In genomic region chr19:38392707-38393308, GRCh38 we compare ENCODE assay signal across 15 cellular contexts. TPM values are rescaled to one million over a fixed set of nuclear protein-coding genes. Genes with fewer than 3 reads are reported as not detected.
DNase-seq lines count a peak whose midpoint lies in the region; ATAC-seq and TF ChIP-seq lines count a peak whose summit lies in the region.
"Had no signal": no experiment of that assay in that cellular context is flagged by ENCODE, and none has a peak within 500 bp of the region (broad histone marks: within the 10 kb centered on the region; RNA-seq: fewer than 3 reads in every experiment).

No MANE protein-coding gene starts in this region.

- BruUV-seq in HCT116 (replicated peaks; lab: Mats Ljungman, UMichigan), result no TSS peak

- no peaks in the 10 kb centered on the region for H4K20me1 ChIP-seq in HCT116 (ENCODE audit: insufficient read depth)

- H3K27me3 Mint-ChIP-seq in T-helper 17 cell, result no peaks in the 10 kb centered on the region
- no peaks in the 10 kb centered on the region for H3K27me3 Mint-ChIP-seq in effector memory CD8-positive, alpha-beta T cell

- CTCF ChIA-PET in HCT116 (lab: Charles Lee), result interaction anchor here (4.0 kb wide), 1 partner anchor 10 kb away, joined by 18 read pairs; the partner anchor contains the start of gene FAM98C

- TF ChIP-seq CTCF in HCT116 (IDR thresholded peaks at IDR 0.05 in 2 of 3, conservative IDR thresholded peaks at IDR 0.05 in 1 of 3; ENCODE audit: borderline replicate concordance in 1 of 3, insufficient read depth in 1 of 3, low read depth in 2 of 3, low read length in 2 of 3) (no peak), spleen (IDR thresholded peaks at IDR 0.05 in 8 of 11, conservative IDR thresholded peaks at IDR 0.05 in 3 of 11) (no peak)

- H3K9ac ChIP-seq in HCT116 (ENCODE audit: low read length), result no peak overlapping the region; the same call in 1 of the 2 replicates
- H3K9ac ChIP-seq: parathyroid adenoma had no signal

- H3K4me2 ChIP-seq in HCT116 (ENCODE audit: low read length), result peak overlapping the region; percentile 60

- H3K79me2 ChIP-seq in HCT116 (ENCODE audit: insufficient read depth, low read length), result no peaks in the 10 kb centered on the region
- H3K79me2 ChIP-seq: parathyroid adenoma had no signal

- DNase-seq in AG08396 (ENCODE audit: low spot score) (peak; percentile 72), HCT116 (ENCODE audit: low read depth, low spot score) (no peak), T-helper 17 cell (no peak), GOT3 (lab: John Stamatoyannopoulos, UW) (no peak), spleen (no peak)
- no peak for DNase-seq in effector memory CD8-positive, alpha-beta T cell
- DNase-seq: activated T-cell treated with anti-CD3 and anti-CD28 coated beads for 4 hours; amniotic stem cell; BE2C; glutamatergic neuron; stimulated activated naive B cell treated with anti-CD40 and anti-IgM and Interleukin-4, amounts not matched to agents 10 μg/mL and 1 μg/mL and 100 μg/mL, for 72 hours had no signal

- no peak for ATAC-seq in HCT116
- no peak for ATAC-seq in T-helper 17 cell
- no peak for ATAC-seq in effector memory CD8-positive, alpha-beta T cell (replicated peaks)
- no peak for ATAC-seq in HG02885 (IDR thresholded peaks at IDR 0.05; ENCODE audit: poor library complexity, unreplicated experiment)
- ATAC-seq: stimulated activated naive B cell treated with anti-CD40 and anti-IgM and Interleukin-4, amounts not matched to agents 10 μg/mL and 1 μg/mL and 100 μg/mL, for 72 hours had no signal

- intact Hi-C loops in HCT116 (cut with micrococcal nuclease) (no loop called here), spleen (cut with DNase I; ENCODE audit: low total_unique reads) (no loop called here)

- H3K4me1 Mint-ChIP-seq in T-helper 17 cell, result peaks cover 36% of the 10 kb centered on the region
- H3K4me1 Mint-ChIP-seq in effector memory CD8-positive, alpha-beta T cell (ENCODE audit: low read depth in 2 of 2), result peaks cover 12 to 21% of the 10 kb centered on the region in 2 donors

- WGBS in spleen, 5 donors, result 65 to 77% (median 69%) methylated on average over 6 of the region's 6 CpGs

- no peaks in the 10 kb centered on the region; a peak in 1 of 4 replicates for H3K36me3 ChIP-seq in HCT116 (ENCODE audit: control insufficient read depth in 1 of 2, insufficient read depth in 2 of 2, low read length in 2 of 2)
- no peaks in the 10 kb centered on the region for H3K36me3 ChIP-seq in spleen
- H3K36me3 ChIP-seq: BE2C had no signal

- H3K4me3 Mint-ChIP-seq in T-helper 17 cell, result no peak overlapping the region
- no peak overlapping the region for H3K4me3 Mint-ChIP-seq in effector memory CD8-positive, alpha-beta T cell
- H3K4me3 Mint-ChIP-seq: stimulated activated naive B cell treated with anti-CD40 and anti-IgM and Interleukin-4, amounts not matched to agents 10 μg/mL and 1 μg/mL and 100 μg/mL, for 72 hours had no signal

- no peaks in the 10 kb centered on the region for H3K9me2 ChIP-seq in HCT116 (ENCODE audit: insufficient read depth)

- peaks cover 8 to 40% of the 10 kb centered on the region in 2 experiments for H3K4me1 ChIP-seq in HCT116 (ENCODE audit: control insufficient read depth in 1 of 2, insufficient read depth in 2 of 2, low read length in 2 of 2)
- H3K4me1 ChIP-seq in spleen, result peaks cover 11 to 42% (median 35%) of the 10 kb centered on the region in 6 donors
- H3K4me1 ChIP-seq: BE2C, parathyroid adenoma had no signal

- POLR2A ChIA-PET in HCT116 (lab: Charles Lee), result interaction anchor here (0.7 kb wide), 1 partner anchor 61 kb away, joined by 5 read pairs; no protein-coding TSS in a partner anchor

- H3K9me3 ChIP-seq in HCT116 (ENCODE audit: control insufficient read depth in 1 of 2, insufficient read depth in 1 of 2, low read depth in 1 of 2, low read length in 2 of 2) (no peaks in the 10 kb centered on the region), T-helper 17 cell (ENCODE audit: control insufficient read depth, low read length, poor library complexity, severe bottlenecking) (no peaks in the 10 kb centered on the region), iPS-18c (ENCODE audit: control insufficient read depth, insufficient read depth, low read length) (no peaks in the 10 kb centered on the region), spleen (no peaks in the 10 kb centered on the region)
- H3K9me3 ChIP-seq: BE2C had no signal

- H3K27ac ChIP-seq in HCT116 (ENCODE audit: low read depth, low read length), result no peak overlapping the region
- no peak overlapping the region for H3K27ac ChIP-seq in spleen
- H3K27ac ChIP-seq: parathyroid adenoma had no signal

- H3K27ac Mint-ChIP-seq in T-helper 17 cell, result peak overlapping the region; percentile 72
- H3K27ac Mint-ChIP-seq in effector memory CD8-positive, alpha-beta T cell, result no peak overlapping the region
- H3K27ac Mint-ChIP-seq: stimulated activated naive B cell treated with anti-CD40 and anti-IgM and Interleukin-4, amounts not matched to agents 10 μg/mL and 1 μg/mL and 100 μg/mL, for 72 hours had no signal

- RAD21 ChIA-PET in HCT116 (lab: Charles Lee; ENCODE audit: low non-redundant PET in 1 of 2, low total read pairs in 2 of 2, uncharacterized antibody in 2 of 2, unreplicated experiment in 2 of 2), result no interaction called here

- TF ChIP-seq POLR2A in HCT116 (IDR thresholded peaks at IDR 0.05; ENCODE audit: borderline replicate concordance, extremely low read depth, insufficient read depth, insufficient read length) (no peak), spleen (IDR thresholded peaks at IDR 0.05) (no peak)

- H3K4me3 ChIP-seq in HCT116 (replicated peaks in 1 of 2; ENCODE audit: low read depth in 1 of 2, low read length in 2 of 2), result no peak overlapping the region
- H3K4me3 ChIP-seq in iPS-18c (ENCODE audit: insufficient read depth, low read depth, low read length), result peak overlapping the region; percentile 3; the same call in 1 of the 2 replicates
- no peak overlapping the region for H3K4me3 ChIP-seq in spleen

- no peak for TF ChIP-seq RAD21 in HCT116 (IDR thresholded peaks at IDR 0.05; ENCODE audit: low read depth)

- H3K36me3 Mint-ChIP-seq in T-helper 17 cell (ENCODE audit: low read depth), result no peaks in the 10 kb centered on the region
- H3K36me3 Mint-ChIP-seq in effector memory CD8-positive, alpha-beta T cell (ENCODE audit: insufficient read depth), result peaks cover 4% of the 10 kb centered on the region
- H3K36me3 Mint-ChIP-seq: stimulated activated naive B cell treated with anti-CD40 and anti-IgM and Interleukin-4, amounts not matched to agents 10 μg/mL and 1 μg/mL and 100 μg/mL, for 72 hours had no signal

- no peak overlapping the region for H2AFZ ChIP-seq in HCT116 (ENCODE audit: low read depth, low read length, poor library complexity, severe bottlenecking)
- H2AFZ ChIP-seq: parathyroid adenoma had no signal

- H3K9me3 Mint-ChIP-seq in effector memory CD8-positive, alpha-beta T cell, result no peaks in the 10 kb centered on the region
- H3K9me3 Mint-ChIP-seq: stimulated activated naive B cell treated with anti-CD40 and anti-IgM and Interleukin-4, amounts not matched to agents 10 μg/mL and 1 μg/mL and 100 μg/mL, for 72 hours had no signal

- H3K27me3 ChIP-seq in HCT116 (ENCODE audit: insufficient read depth, low read length) (no peaks in the 10 kb centered on the region), spleen (replicated peaks in 1 of 7) (peaks cover 0 to 90% (median 49%) of the 10 kb centered on the region in 7 donors)
- H3K27me3 ChIP-seq: BE2C had no signal

TF ChIP-seq in HCT116, 20 proteins besides CTCF, POLR2A, EP300 and RAD21:
- TF ChIP-seq MAX (IDR thresholded peaks at IDR 0.05) (no peak), EZH2 (IDR thresholded peaks at IDR 0.05) (no peak), JUND (IDR thresholded peaks at IDR 0.05) (no peak), POLR2AphosphoS5 (IDR thresholded peaks at IDR 0.05; ENCODE audit: low read depth, low read length) (no peak), ATF3 (IDR thresholded peaks at IDR 0.05) (no peak)
TF ChIP-seq in HCT116: peak in this region for 0.

RNA-seq across cellular contexts. Expression of gene SPRED3, which starts 4.3 kb away (rescaled TPM):
- total RNA-seq in HCT116 (2021; ENCODE audit: unreplicated experiment), result 3.4 TPM
- polyA plus RNA-seq in HCT116 (2012), result 1.7 and 2.3 TPM in 2 replicates
- total RNA-seq in T-helper 17 cell, result 1 to 10 TPM; 1.6 to 2.2 TPM
- total RNA-seq in spleen, result 1 to 10 TPM in 1 of 7 donors, under 1 TPM in 5, not detected in 1; 0.14 to 1.2 (median 0.47) TPM
- under 1 TPM; 0.03 to 0.46 (median 0.45) TPM for polyA plus RNA-seq in spleen

RNA-seq across cellular contexts. Expression of gene GGN, which starts 5.0 kb away (rescaled TPM):
- total RNA-seq in HCT116 (2021; ENCODE audit: unreplicated experiment) (0.47 TPM), T-helper 17 cell (not detected), spleen (not detected)
- 0.52 and 1.2 TPM in 2 replicates for polyA plus RNA-seq in HCT116 (2012)
- polyA plus RNA-seq in spleen, result under 1 TPM in 2 of 3 donors, not detected in 1; 0.08 to 0.19 TPM

RNA-seq across cellular contexts. Expression of gene FAM98C, which starts 10.1 kb away (rescaled TPM):
- total RNA-seq in HCT116 (2021; ENCODE audit: unreplicated experiment) (33.8 TPM), T-helper 17 cell (10 to 100 TPM; 29.2 to 31.9 TPM), spleen (10 to 100 TPM; 18.0 to 26.1 (median 20.4) TPM)
- 38.7 and 44.5 TPM in 2 replicates for polyA plus RNA-seq in HCT116 (2012)
- polyA plus RNA-seq in spleen, result 10 to 100 TPM; 25.2 to 27.4 (median 26.1) TPM

RNA-seq across cellular contexts. Expression of gene PSMD8, which starts 18.4 kb away (rescaled TPM):
- total RNA-seq in HCT116 (2021; ENCODE audit: unreplicated experiment), result 195 TPM
- polyA plus RNA-seq in HCT116 (2012), result 287 and 325 TPM in 2 replicates
- 10 to 100 TPM; 75.9 to 84.7 TPM for total RNA-seq in T-helper 17 cell
- 100 to 1,000 TPM in 3 of 7 donors, 10 to 100 TPM in 4; 80.1 to 144 (median 85.1) TPM for total RNA-seq in spleen
- 10 to 100 TPM; 39.0 to 68.1 (median 64.2) TPM for polyA plus RNA-seq in spleen

RNA-seq across cellular contexts. Expression of gene RASGRP4, which starts 33.2 kb away (rescaled TPM):
- total RNA-seq in HCT116 (2021; ENCODE audit: unreplicated experiment) (not detected), T-helper 17 cell (1 to 10 TPM; 1.6 to 2.8 TPM), spleen (10 to 100 TPM; 15.6 to 59.9 (median 32.1) TPM)
- polyA plus RNA-seq in HCT116 (2012), result 0.05 and 0.09 TPM in 2 replicates
- 1 to 10 TPM; 1.7 to 7.4 (median 6.7) TPM for polyA plus RNA-seq in spleen
- total RNA-seq: NCI-H460 had no signal
